20 cellular contexts compared by ENCODE assay signal in genomic region chr10:48414160-48414559, GRCh38.
"Had no signal": no experiment of that assay in that cellular context is flagged by ENCODE, and none has a peak within 500 bp of the region (broad histone marks: within the 10 kb centered on the region; RNA-seq: fewer than 3 reads in every experiment).

No MANE protein-coding gene starts in this region.

- H3K27ac ChIP-seq: left lung, lower lobe of right lung, parathyroid adenoma, right atrium auricular region, skin epidermis, suprapubic skin, thoracic aorta, tibial artery, upper lobe of right lung had no signal

- H3K9ac ChIP-seq: parathyroid adenoma had no signal

- ATAC-seq: left colon; left lung; lower lobe of right lung; naive thymus-derived CD8-positive, alpha-beta T cell; sciatic nerve; stimulated activated effector memory CD8-positive, alpha-beta T cell treated with anti-CD3 and anti-CD28 coated beads, Interleukin-12 subunit alpha, Interleukin-12 subunit beta, amount 100 ng/mL, for 72 hours; upper lobe of right lung had no signal

- H3K9me3 ChIP-seq: suprapubic skin had no signal

- DNase-seq: kidney; left colon; left lung; lower lobe of right lung; mesenchymal stem cell; naive thymus-derived CD8-positive, alpha-beta T cell; nucleus accumbens; stimulated activated CD4-positive, alpha-beta T cell treated with anti-CD3 and anti-CD28 coated beads, Interleukin-4, amount 100 ng/mL, for 24 hours; stimulated activated naive CD4-positive, alpha-beta T cell; tibial artery; trophoblast cell; upper lobe of right lung had no signal

- H3K4me1 ChIP-seq: left lung, lower lobe of right lung, right atrium auricular region, upper lobe of right lung had no signal

- H3K27me3 ChIP-seq: left lung, right atrium auricular region, suprapubic skin, tibial artery, upper lobe of right lung had no signal

- FAIRE-seq: kidney, urothelium cell line had no signal

- H3K4me3 ChIP-seq: left lung, lower lobe of right lung, right atrium auricular region, skin epidermis, suprapubic skin, thoracic aorta, tibial artery, upper lobe of right lung had no signal

- H2AFZ ChIP-seq: parathyroid adenoma had no signal
